In the genomic region with DNA sequence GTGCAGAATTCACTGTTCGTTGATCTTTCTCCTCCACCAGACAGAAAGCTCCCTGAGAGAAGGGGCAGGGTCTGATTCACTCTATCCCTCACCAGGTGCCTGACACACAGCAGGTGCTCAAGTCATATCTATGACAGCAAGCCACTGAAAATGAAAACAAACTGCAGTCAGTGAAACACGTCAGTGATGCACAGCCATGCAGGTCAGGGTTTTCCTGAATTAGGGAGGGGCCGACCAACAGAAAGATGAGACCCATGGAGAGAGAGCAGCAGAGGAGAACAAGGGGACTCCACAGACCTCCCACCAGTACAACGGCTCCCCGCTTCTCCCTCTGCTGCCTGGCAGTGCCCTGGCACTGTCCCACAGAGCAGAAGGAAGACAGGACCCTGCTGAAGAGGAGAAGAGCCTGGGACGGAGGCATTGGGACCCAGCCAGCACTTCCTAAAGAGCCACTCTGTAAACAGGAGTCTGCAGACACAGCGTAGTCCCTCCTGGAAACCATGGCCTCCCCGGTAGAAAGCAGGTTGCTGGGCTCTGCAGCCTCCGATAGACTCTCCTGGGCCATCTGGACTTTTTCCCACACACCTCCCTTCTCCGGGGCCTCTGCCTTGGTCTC, we compare ENCODE assay signal across 8 cellular contexts. TPM values are rescaled to one million over a fixed set of nuclear protein-coding genes. Genes with fewer than 3 reads are reported as not detected.
DNase-seq lines count a peak whose midpoint lies in the region; ATAC-seq and TF ChIP-seq lines count a peak whose summit lies in the region.

No MANE protein-coding gene starts in this region.

- no peak overlapping the region for H3K27ac Mint-ChIP-seq in glutamatergic neuron (ENCODE audit: unreplicated experiment)

- no peak overlapping the region for H3K4me3 ChIP-seq in suprapubic skin

- H3K27me3 Mint-ChIP-seq in glutamatergic neuron (ENCODE audit: unreplicated experiment), result peaks cover 2% of the 10 kb centered on the region

- WGBS in suprapubic skin, result 64% methylated on average over 10 of the region's 10 CpGs

- H3K9me3 ChIP-seq in suprapubic skin, result no peaks in the 10 kb centered on the region

- peaks cover 8% of the 10 kb centered on the region for H3K9me3 Mint-ChIP-seq in glutamatergic neuron (ENCODE audit: unreplicated experiment)

- ATAC-seq in GM21360 (IDR thresholded peaks at IDR 0.05; ENCODE audit: unreplicated experiment), result peak; percentile 49

- peaks cover 35% of the 10 kb centered on the region for H3K4me1 ChIP-seq in suprapubic skin

- TF ChIP-seq POLR2A in suprapubic skin (IDR thresholded peaks at IDR 0.05), result no peak

- H3K4me1 Mint-ChIP-seq in glutamatergic neuron (ENCODE audit: low read depth, unreplicated experiment), result peaks cover 40% of the 10 kb centered on the region

- H3K27ac ChIP-seq in suprapubic skin, result no peak overlapping the region

- no peaks in the 10 kb centered on the region for H3K27me3 ChIP-seq in suprapubic skin

- TF ChIP-seq EP300 in suprapubic skin (IDR thresholded peaks at IDR 0.05), result no peak

- H3K36me3 ChIP-seq in suprapubic skin, result peaks cover 41% of the 10 kb centered on the region

- H3K4me3 Mint-ChIP-seq in glutamatergic neuron (ENCODE audit: unreplicated experiment), result no peak overlapping the region

- H3K36me3 Mint-ChIP-seq in glutamatergic neuron (ENCODE audit: unreplicated experiment), result no peaks in the 10 kb centered on the region

- TF ChIP-seq CTCF in suprapubic skin (IDR thresholded peaks at IDR 0.05) (no peak), glutamatergic neuron (IDR thresholded peaks at IDR 0.05; ENCODE audit: partially characterized antibody, unreplicated experiment) (no peak)

- DNase-seq in NCI-H128 (lab: John Stamatoyannopoulos, UW; ENCODE audit: unreplicated experiment), result peak; percentile 28
- peak; percentile 59 for DNase-seq in cerebellum (ENCODE audit: low spot score)
- DNase-seq in pons (ENCODE audit: low spot score), result peak; percentile 86
- DNase-seq in suprapubic skin (ENCODE audit: low spot score in 2 of 2), result no peak
- DNase-seq in cerebellar nuclear complex (lab: John Stamatoyannopoulos, UW), result no peak
- no peak for DNase-seq in glutamatergic neuron
- DNase-seq in SIG-M5 (lab: John Stamatoyannopoulos, UW), result no peak

RNA-seq across cellular contexts. Expression of gene FAM53B, which starts 50.3 kb away (rescaled TPM):
- 35.2 TPM for total RNA-seq in cerebellum
- 10 to 100 TPM; 63.5 to 75.5 (median 67.3) TPM for total RNA-seq in suprapubic skin
- 30.5 TPM for total RNA-seq in glutamatergic neuron (ENCODE audit: unreplicated experiment)

Comparison
In these comparisons a context has a peak if more than half of its experiments do, and no peak if none do; other contexts are left out.
1. DNase-seq: peak in NCI-H128 (single experiment), cerebellum (single experiment) and pons (single experiment); none in suprapubic skin (0 of 2), cerebellar nuclear complex (0 of 2), glutamatergic neuron (single experiment) and SIG-M5 (single experiment).